Comparison of ENCODE assay signal across 33 cellular contexts in genomic region chr15:68173119-68173518, GRCh38. TPM values are rescaled to one million over a fixed set of nuclear protein-coding genes. Genes with fewer than 3 reads are reported as not detected.
DNase-seq lines count a peak whose midpoint lies in the region; ATAC-seq, FAIRE-seq and TF ChIP-seq lines count a peak whose summit lies in the region.
"Had no signal": no experiment of that assay in that cellular context is flagged by ENCODE, and none has a peak within 500 bp of the region (broad histone marks: within the 10 kb centered on the region; RNA-seq: fewer than 3 reads in every experiment).

No MANE protein-coding gene starts in this region.

- TF ChIP-seq CTCF in HepG2 (CRISPR knock-in tag; IDR thresholded peaks at IDR 0.05) (no peak), right lobe of liver (IDR thresholded peaks at IDR 0.05) (no peak), HEK293 (tag by site-specific recombination; IDR thresholded peaks at IDR 0.05) (no peak), K562 (IDR thresholded peaks at IDR 0.05 in 2 of 3, conservative IDR thresholded peaks at IDR 0.05 in 1 of 3; ENCODE audit: insufficient read depth in 2 of 3, low read depth in 1 of 3, low read length in 3 of 3) (no peak)

- FAIRE-seq in HepG2 (lab: Jason Lieb, UNC) (no peak), K562 (lab: Jason Lieb, UNC) (no peak)
- FAIRE-seq: A204.1, D721Med had no signal

- H3K4me1 ChIP-seq in HepG2 (ENCODE audit: insufficient read depth, low read length) (no peaks in the 10 kb centered on the region), right lobe of liver (no peaks in the 10 kb centered on the region), HEK293 (ENCODE audit: control insufficient read depth, insufficient read depth, low read length) (no peaks in the 10 kb centered on the region; the same call in 1 of the 2 replicates), K562 (replicated peaks in 1 of 2; ENCODE audit: control insufficient read depth in 2 of 2, insufficient read depth in 2 of 2, low read length in 2 of 2) (no peaks in the 10 kb centered on the region)
- H3K4me1 ChIP-seq: A549, BE2C, BLaER1, Caco-2 had no signal

- TF ChIP-seq RAD21 in HepG2 (CRISPR knock-in tag; IDR thresholded peaks at IDR 0.05) (no peak), K562 (CRISPR knock-in tag; conservative IDR thresholded peaks at IDR 0.05 in 1 of 2, IDR thresholded peaks at IDR 0.05 in 1 of 2) (no peak)

- H3K9me1 ChIP-seq in K562 (ENCODE audit: control insufficient read depth, insufficient read depth, low read length) = no peaks in the 10 kb centered on the region

- H4K20me1 ChIP-seq in HepG2 (ENCODE audit: insufficient read depth, low read length) = no peaks in the 10 kb centered on the region
- no peaks in the 10 kb centered on the region for H4K20me1 ChIP-seq in K562 (replicated peaks; ENCODE audit: control insufficient read depth, insufficient read depth, low read length)
- H4K20me1 ChIP-seq: BLaER1 had no signal

- H3K4me3 ChIP-seq in HepG2 (replicated peaks in 1 of 3; ENCODE audit: insufficient read depth in 1 of 3, low read depth in 2 of 3, low read length in 3 of 3) (no peak overlapping the region), right lobe of liver (no peak overlapping the region), HEK293 (ENCODE audit: low read depth, low read length) (no peak overlapping the region), K562 (no peak overlapping the region)
- H3K4me3 ChIP-seq: A549; BLaER1; BLaER1 treated with 17β-estradiol and CSF1 and Interleukin-3, amounts not matched to agents 10 nM and 100 nM had no signal

- POLR2A ChIA-PET in HepG2 (lab: Yijun Ruan, JAX) = no interaction called here
- POLR2A ChIA-PET in HEK293 (lab: Yijun Ruan, JAX) = no interaction called here
- POLR2A ChIA-PET in K562 (lab: Yijun Ruan, JAX) = interaction anchor here (0.6 kb wide), 1 partner anchor 32 kb away, joined by 3 read pairs; the partner anchor contains the start of gene CALML4

- no peaks in the 10 kb centered on the region for H3K79me2 ChIP-seq in HepG2 (ENCODE audit: insufficient read depth, low read length)
- H3K79me2 ChIP-seq in K562 (ENCODE audit: control insufficient read depth, insufficient read depth, low read length) = no peaks in the 10 kb centered on the region; the same call in 2 of the 3 replicates

- in situ Hi-C loops in HepG2 (cut with HindIII; ENCODE audit: extremely low pct_ligation_motif_present, low pct_unique_long_range_greater_than_20kb) (no loop called here), K562 (cut with MboI) (no loop called here)

- WGBS in HepG2 (ENCODE audit: low lambda C conversion rate) = 93% methylated on average over 4 of the region's 4 CpGs
- WGBS in right lobe of liver (ENCODE audit: insufficient coverage, low coverage, low lambda C conversion rate, missing lambda C conversion rate) = 94% methylated on average over 2 of the region's 4 CpGs
- WGBS in K562 (ENCODE audit: insufficient coverage, low coverage, missing lambda C conversion rate) = 81% methylated on average over 4 of the region's 4 CpGs

- H3K4me2 ChIP-seq in HepG2 (ENCODE audit: low read depth, low read length) (no peak overlapping the region), K562 (ENCODE audit: insufficient read depth, low read length) (no peak overlapping the region)
- H3K4me2 ChIP-seq: A549; BLaER1; BLaER1 treated with 17β-estradiol and CSF1 and Interleukin-3, amounts not matched to agents 10 nM and 100 nM had no signal

- H3K36me3 ChIP-seq in HepG2 (replicated peaks in 1 of 2; ENCODE audit: control insufficient read depth in 1 of 2, insufficient read depth in 2 of 2, low read length in 2 of 2) = peaks cover 9 to 49% of the 10 kb centered on the region in 2 experiments
- H3K36me3 ChIP-seq in right lobe of liver = peaks cover 0 to 28% (median 3%) of the 10 kb centered on the region in 4 donors
- H3K36me3 ChIP-seq in HEK293 (ENCODE audit: control insufficient read depth in 2 of 2, insufficient read depth in 1 of 2, low read length in 2 of 2) = peaks cover 24 to 32% of the 10 kb centered on the region in 2 experiments
- peaks cover 47% of the 10 kb centered on the region; the same call in 2 of the 3 replicates for H3K36me3 ChIP-seq in K562 (ENCODE audit: control insufficient read depth, insufficient read depth, low read length)

- CTCF ChIA-PET in HepG2 (lab: Yijun Ruan, JAX; ENCODE audit: low intra/inter-chr PET ratio, low total read pairs) (no interaction called here), HEK293 (lab: Yijun Ruan, JAX) (interaction anchor here (0.9 kb wide), 1 partner anchor 310 kb away, joined by 3 read pairs; no protein-coding TSS in a partner anchor), K562 (lab: Yijun Ruan, JAX; ENCODE audit: low intra/inter-chr PET ratio) (no interaction called here)

- H3K9me3 ChIP-seq in HepG2 (ENCODE audit: low read length) (no peaks in the 10 kb centered on the region), right lobe of liver (no peaks in the 10 kb centered on the region), HEK293 (ENCODE audit: control insufficient read depth, insufficient read depth, low read depth, low read length) (no peaks in the 10 kb centered on the region), K562 (replicated peaks; ENCODE audit: control insufficient read depth, insufficient read depth, low read depth, low read length) (no peaks in the 10 kb centered on the region)
- H3K9me3 ChIP-seq: A549; BE2C; BLaER1; BLaER1 treated with 17β-estradiol and CSF1 and Interleukin-3, amounts not matched to agents 10 nM and 100 nM; Caco-2 had no signal

- TF ChIP-seq EP300 in HepG2 (IDR thresholded peaks at IDR 0.05; ENCODE audit: low read depth in 2 of 2, low read length in 2 of 2) (no peak), HepG2 (CRISPR knock-in tag; IDR thresholded peaks at IDR 0.05; ENCODE audit: borderline replicate concordance) (no peak), K562 (IDR thresholded peaks at IDR 0.05; ENCODE audit: low read length) (no peak)

- TF ChIP-seq POLR2A in HepG2 (IDR thresholded peaks at IDR 0.05; ENCODE audit: insufficient read depth in 1 of 2, low read depth in 2 of 2, low read length in 2 of 2) (no peak), right lobe of liver (IDR thresholded peaks at IDR 0.05) (no peak), K562 (conservative IDR thresholded peaks at IDR 0.05) (no peak)

- intact Hi-C loops in HepG2 (cut with micrococcal nuclease; ENCODE audit: unreplicated experiment) = no loop called here
- intact Hi-C loops in right lobe of liver (cut with DNase I) = no loop called here
- intact Hi-C loops in K562 (cut with micrococcal nuclease) = no loop called here

- H3K27me3 ChIP-seq in HepG2 (ENCODE audit: control insufficient read depth in 1 of 2, insufficient read depth in 2 of 2, low read length in 2 of 2) = no peaks in the 10 kb centered on the region; a peak in 1 of 5 replicates
- no peaks in the 10 kb centered on the region for H3K27me3 ChIP-seq in right lobe of liver
- H3K27me3 ChIP-seq in K562 (ENCODE audit: control insufficient read depth in 2 of 2, insufficient read depth in 2 of 2, low read length in 2 of 2) = no peaks in the 10 kb centered on the region
- H3K27me3 ChIP-seq: BE2C; BLaER1; BLaER1 treated with 17β-estradiol and CSF1 and Interleukin-3, amounts not matched to agents 10 nM and 100 nM had no signal

- H2AFZ ChIP-seq in HepG2 (ENCODE audit: low read length) = no peak overlapping the region
- no peak overlapping the region for H2AFZ ChIP-seq in K562 (ENCODE audit: low read depth, low read length)

- BruUV-seq in HepG2 (replicated peaks; lab: Mats Ljungman, UMichigan) (no TSS peak), K562 (replicated peaks; lab: Mats Ljungman, UMichigan) (no TSS peak)

- DNase-seq in HepG2 (ENCODE audit: low spot score) = no peak
- no peak for DNase-seq in right lobe of liver
- no peak for DNase-seq in K562 (ENCODE audit: extremely low read depth in 1 of 4, low spot score in 3 of 4)
- DNase-seq in CD1c-positive myeloid dendritic cell (ENCODE audit: extremely low spot score) = no peak
- DNase-seq: 8988T; ACHN; AML-193; BE2C; C1 segment of cervical spinal cord; Caco-2; Calu3; CD4-positive, alpha-beta memory T cell; CD4-positive, alpha-beta T cell; CD4-positive, CD25-positive, alpha-beta regulatory T cell; CD8-positive, alpha-beta memory T cell; CD8-positive, alpha-beta T cell; COR-L47; DMS 273 treated with DMSO at 0.1 percent for 48 hours; DMS153; DMS53; DMS79; DMS79 treated with DMSO at 0.1 percent for 48 hours; DND-41; EL had no signal

- ATAC-seq in HepG2 = no peak
- no peak for ATAC-seq in right lobe of liver
- ATAC-seq in K562 = no peak
- ATAC-seq in GM19324 (IDR thresholded peaks at IDR 0.05; ENCODE audit: low FRiP score, unreplicated experiment) = no peak
- ATAC-seq: A549; CD8-positive, alpha-beta T cell had no signal

- H3K9ac ChIP-seq in HepG2 (ENCODE audit: insufficient read depth, low read depth, low read length) = no peak overlapping the region
- no peak overlapping the region for H3K9ac ChIP-seq in K562 (ENCODE audit: insufficient read depth in 1 of 2, low read depth in 2 of 2, low read length in 2 of 2)
- H3K9ac ChIP-seq: BLaER1; BLaER1 treated with 17β-estradiol and CSF1 and Interleukin-3, amounts not matched to agents 10 nM and 100 nM had no signal

- H3K27ac ChIP-seq in HepG2 (ENCODE audit: extremely low read length, insufficient read depth, low read length) = no peak overlapping the region
- no peak overlapping the region for H3K27ac ChIP-seq in right lobe of liver
- no peak overlapping the region for H3K27ac ChIP-seq in HEK293 (ENCODE audit: extremely low read depth, low read depth, low read length)
- no peak overlapping the region for H3K27ac ChIP-seq in K562 (ENCODE audit: extremely low read depth, low read depth, low read length)
- H3K27ac ChIP-seq: 22Rv1; A549; BLaER1; BLaER1 treated with 17β-estradiol and CSF1 and Interleukin-3, amounts not matched to agents 10 nM and 100 nM; C4-2B had no signal

RNA-seq across cellular contexts. Expression of gene CALML4, which starts 32.0 kb away (rescaled TPM):
- total RNA-seq in HepG2 (2016; rRNA removed; fragmentation: Illumina TruSeq; extraction: Trizol) = 6.5 and 8.7 TPM in 2 replicates
- 4.5 and 5.7 TPM in 2 replicates for total RNA-seq in HepG2 (2016; cell fraction: cytosol; rRNA removed; fragmentation: Illumina TruSeq; extraction: Trizol; ENCODE audit: low read depth)
- 7.8 and 8.1 TPM in 2 replicates for total RNA-seq in HepG2 (2016; cell fraction: insoluble cytoplasmic fraction; rRNA removed; fragmentation: Illumina TruSeq; extraction: Trizol)
- 6.1 and 7.2 TPM in 2 replicates for total RNA-seq in HepG2 (2016; cell fraction: membrane; rRNA removed; fragmentation: Illumina TruSeq; extraction: Trizol)
- 5.2 and 8.4 TPM in 2 replicates for total RNA-seq in HepG2 (2016; cell fraction: nucleus; rRNA removed; fragmentation: Illumina TruSeq; extraction: Trizol)
- 3.1 and 3.6 TPM in 2 replicates for polyA plus RNA-seq in HepG2 (2011; rRNA removed)
- 1.9 TPM in 2 replicates for polyA plus RNA-seq in HepG2 (2011; cell fraction: cytosol; rRNA removed)
- 5.0 and 6.7 TPM in 2 replicates for polyA plus RNA-seq in HepG2 (2011; cell fraction: nucleus; rRNA removed)
- 5.3 and 5.6 TPM in 2 replicates for polyA plus RNA-seq in HepG2 (2012)
- 10.2 and 15.8 TPM in 2 replicates for polyA plus RNA-seq in HepG2 (2016; cell fraction: cytosol; fragmentation: Illumina TruSeq; extraction: Trizol; ENCODE audit: low read depth)
- 13.4 and 15.5 TPM in 2 replicates for polyA plus RNA-seq in HepG2 (2016; cell fraction: insoluble cytoplasmic fraction; fragmentation: Illumina TruSeq; extraction: Trizol; ENCODE audit: low read depth)
- polyA plus RNA-seq in HepG2 (2016; cell fraction: membrane; fragmentation: Illumina TruSeq; extraction: Trizol; ENCODE audit: low read depth) = 10.9 and 14.1 TPM in 2 replicates
- polyA plus RNA-seq in HepG2 (2016; cell fraction: nucleus; fragmentation: Illumina TruSeq; extraction: Trizol; ENCODE audit: insufficient read depth, low read depth) = 27.8 and 31.7 TPM in 2 replicates
- polyA minus RNA-seq in HepG2 (2011; rRNA and poly(A)+ RNA removed; ENCODE audit: low replicate concordance) = 1.6 and 5.3 TPM in 2 replicates
- 0.20 and 0.62 TPM in 2 replicates for polyA minus RNA-seq in HepG2 (2011; cell fraction: cytosol; rRNA and poly(A)+ RNA removed)
- polyA minus RNA-seq in HepG2 (2011; cell fraction: nucleus; rRNA and poly(A)+ RNA removed) = 4.9 and 5.2 TPM in 2 replicates
- total RNA-seq in right lobe of liver = 1 to 10 TPM; 3.3 to 9.8 (median 6.1) TPM
- 41.4 and 49.7 TPM in 2 replicates for total RNA-seq in K562 (2011; cell fraction: chromatin; rRNA removed; ENCODE audit: low replicate concordance)
- total RNA-seq in K562 (2011; cell fraction: nucleolus; rRNA removed) = 19.3 and 20.3 TPM in 2 replicates
- 29.4 and 47.2 TPM in 2 replicates for total RNA-seq in K562 (2011; cell fraction: nucleoplasm; rRNA removed)
- total RNA-seq in K562 (2014; rRNA removed) = 7.6 and 8.7 TPM in 2 replicates
- total RNA-seq in K562 (2014; rRNA removed; fragmentation: Illumina TruSeq; extraction: Trizol) = 15.5 and 19.8 TPM in 2 replicates
- total RNA-seq in K562 (2015; rRNA removed; fragmentation: Illumina TruSeq; extraction: Trizol) = 16.7 and 17.4 TPM in 2 replicates
- 6.3 and 6.5 TPM in 2 replicates for total RNA-seq in K562 (2021)
- 16.9 and 18.2 TPM in 2 replicates for polyA plus RNA-seq in K562 (2011; rRNA removed)
- 2.6 and 3.5 TPM in 2 replicates for polyA plus RNA-seq in K562 (2011; cell fraction: cytosol; rRNA removed)
- 11.0 and 16.7 TPM in 2 replicates for polyA plus RNA-seq in K562 (2011; cell fraction: nucleus; rRNA removed)
- polyA plus RNA-seq in K562 (2012) = 6.4 and 11.6 TPM in 2 replicates
- polyA plus RNA-seq in K562 (2014; fragmentation: Illumina TruSeq; extraction: Trizol) = 20.8 and 24.4 TPM in 2 replicates
- polyA plus RNA-seq in K562 (2014; fragmentation: Nextera tagmentation; extraction: Ambion mirVana) = 1 to 10 TPM; 2.8 to 3.8 TPM
- polyA plus RNA-seq in K562 (2014; rRNA removed) = 15.6 and 30.6 TPM in 2 replicates
- polyA minus RNA-seq in K562 (2011; rRNA and poly(A)+ RNA removed) = 6.1 and 7.6 TPM in 2 replicates
- polyA minus RNA-seq in K562 (2011; cell fraction: cytosol; rRNA and poly(A)+ RNA removed) = 0.73 and 1.2 TPM in 2 replicates
- 3.6 and 6.1 TPM in 2 replicates for polyA minus RNA-seq in K562 (2011; cell fraction: nucleus; rRNA and poly(A)+ RNA removed)

RNA-seq across cellular contexts. Expression of gene CLN6, which starts 56.4 kb away (rescaled TPM):
- total RNA-seq in HepG2 (2016; rRNA removed; fragmentation: Illumina TruSeq; extraction: Trizol) = 11.1 and 27.1 TPM in 2 replicates
- total RNA-seq in HepG2 (2016; cell fraction: cytosol; rRNA removed; fragmentation: Illumina TruSeq; extraction: Trizol; ENCODE audit: low read depth) = 8.6 and 9.6 TPM in 2 replicates
- 11.8 and 24.4 TPM in 2 replicates for total RNA-seq in HepG2 (2016; cell fraction: insoluble cytoplasmic fraction; rRNA removed; fragmentation: Illumina TruSeq; extraction: Trizol)
- total RNA-seq in HepG2 (2016; cell fraction: membrane; rRNA removed; fragmentation: Illumina TruSeq; extraction: Trizol) = 21.8 and 24.8 TPM in 2 replicates
- total RNA-seq in HepG2 (2016; cell fraction: nucleus; rRNA removed; fragmentation: Illumina TruSeq; extraction: Trizol) = 26.2 and 36.2 TPM in 2 replicates
- 24.9 and 26.6 TPM in 2 replicates for polyA plus RNA-seq in HepG2 (2011; rRNA removed)
- 16.8 and 20.7 TPM in 2 replicates for polyA plus RNA-seq in HepG2 (2011; cell fraction: cytosol; rRNA removed)
- polyA plus RNA-seq in HepG2 (2011; cell fraction: nucleus; rRNA removed) = 31.9 and 38.5 TPM in 2 replicates
- 11.0 and 11.8 TPM in 2 replicates for polyA plus RNA-seq in HepG2 (2012)
- 12.8 and 17.1 TPM in 2 replicates for polyA plus RNA-seq in HepG2 (2016; cell fraction: cytosol; fragmentation: Illumina TruSeq; extraction: Trizol; ENCODE audit: low read depth)
- 18.2 and 20.3 TPM in 2 replicates for polyA plus RNA-seq in HepG2 (2016; cell fraction: insoluble cytoplasmic fraction; fragmentation: Illumina TruSeq; extraction: Trizol; ENCODE audit: low read depth)
- 26.1 and 27.9 TPM in 2 replicates for polyA plus RNA-seq in HepG2 (2016; cell fraction: membrane; fragmentation: Illumina TruSeq; extraction: Trizol; ENCODE audit: low read depth)
- polyA plus RNA-seq in HepG2 (2016; cell fraction: nucleus; fragmentation: Illumina TruSeq; extraction: Trizol; ENCODE audit: insufficient read depth, low read depth) = 66.1 and 79.6 TPM in 2 replicates
- 97.2 and 431 TPM in 2 replicates for polyA minus RNA-seq in HepG2 (2011; rRNA and poly(A)+ RNA removed; ENCODE audit: low replicate concordance)
- 10.3 and 11.8 TPM in 2 replicates for polyA minus RNA-seq in HepG2 (2011; cell fraction: cytosol; rRNA and poly(A)+ RNA removed)
- 22.3 and 29.9 TPM in 2 replicates for polyA minus RNA-seq in HepG2 (2011; cell fraction: nucleus; rRNA and poly(A)+ RNA removed)
- total RNA-seq in right lobe of liver = 10 to 100 TPM; 10.7 to 24.3 (median 15.2) TPM
- total RNA-seq in K562 (2011; cell fraction: chromatin; rRNA removed; ENCODE audit: low replicate concordance) = 161 and 267 TPM in 2 replicates
- total RNA-seq in K562 (2011; cell fraction: nucleolus; rRNA removed) = 171 and 189 TPM in 2 replicates
- total RNA-seq in K562 (2011; cell fraction: nucleoplasm; rRNA removed) = 182 and 254 TPM in 2 replicates
- 25.8 and 32.5 TPM in 2 replicates for total RNA-seq in K562 (2014; rRNA removed)
- total RNA-seq in K562 (2014; rRNA removed; fragmentation: Illumina TruSeq; extraction: Trizol) = 22.3 and 24.8 TPM in 2 replicates
- total RNA-seq in K562 (2015; rRNA removed; fragmentation: Illumina TruSeq; extraction: Trizol) = 34.8 and 39.3 TPM in 2 replicates
- total RNA-seq in K562 (2021) = 51.6 and 53.3 TPM in 2 replicates
- 46.0 and 47.3 TPM in 2 replicates for polyA plus RNA-seq in K562 (2011; rRNA removed)
- polyA plus RNA-seq in K562 (2011; cell fraction: cytosol; rRNA removed) = 70.0 and 134 TPM in 2 replicates
- polyA plus RNA-seq in K562 (2011; cell fraction: nucleus; rRNA removed) = 68.6 and 106 TPM in 2 replicates
- polyA plus RNA-seq in K562 (2012) = 36.7 and 38.9 TPM in 2 replicates
- 42.6 and 49.8 TPM in 2 replicates for polyA plus RNA-seq in K562 (2014; fragmentation: Illumina TruSeq; extraction: Trizol)
- polyA plus RNA-seq in K562 (2014; fragmentation: Nextera tagmentation; extraction: Ambion mirVana) = under 1 TPM; 0.71 to 0.77 TPM
- polyA plus RNA-seq in K562 (2014; rRNA removed) = 47.5 and 60.1 TPM in 2 replicates
- 60.0 and 111 TPM in 2 replicates for polyA minus RNA-seq in K562 (2011; rRNA and poly(A)+ RNA removed)
- polyA minus RNA-seq in K562 (2011; cell fraction: cytosol; rRNA and poly(A)+ RNA removed) = 26.9 and 47.0 TPM in 2 replicates
- polyA minus RNA-seq in K562 (2011; cell fraction: nucleus; rRNA and poly(A)+ RNA removed) = 38.7 and 49.0 TPM in 2 replicates

Comparison
In these comparisons a context has a peak if more than half of its experiments do, and no peak if none do; other contexts are left out.
1. Of the 241 proteins assayed by ChIP-seq in both HepG2 and K562: peak only in HepG2: none; only in K562: none; in both: ZNF121; in neither: 240.